8 cellular contexts compared by ENCODE assay signal in the genomic region with DNA sequence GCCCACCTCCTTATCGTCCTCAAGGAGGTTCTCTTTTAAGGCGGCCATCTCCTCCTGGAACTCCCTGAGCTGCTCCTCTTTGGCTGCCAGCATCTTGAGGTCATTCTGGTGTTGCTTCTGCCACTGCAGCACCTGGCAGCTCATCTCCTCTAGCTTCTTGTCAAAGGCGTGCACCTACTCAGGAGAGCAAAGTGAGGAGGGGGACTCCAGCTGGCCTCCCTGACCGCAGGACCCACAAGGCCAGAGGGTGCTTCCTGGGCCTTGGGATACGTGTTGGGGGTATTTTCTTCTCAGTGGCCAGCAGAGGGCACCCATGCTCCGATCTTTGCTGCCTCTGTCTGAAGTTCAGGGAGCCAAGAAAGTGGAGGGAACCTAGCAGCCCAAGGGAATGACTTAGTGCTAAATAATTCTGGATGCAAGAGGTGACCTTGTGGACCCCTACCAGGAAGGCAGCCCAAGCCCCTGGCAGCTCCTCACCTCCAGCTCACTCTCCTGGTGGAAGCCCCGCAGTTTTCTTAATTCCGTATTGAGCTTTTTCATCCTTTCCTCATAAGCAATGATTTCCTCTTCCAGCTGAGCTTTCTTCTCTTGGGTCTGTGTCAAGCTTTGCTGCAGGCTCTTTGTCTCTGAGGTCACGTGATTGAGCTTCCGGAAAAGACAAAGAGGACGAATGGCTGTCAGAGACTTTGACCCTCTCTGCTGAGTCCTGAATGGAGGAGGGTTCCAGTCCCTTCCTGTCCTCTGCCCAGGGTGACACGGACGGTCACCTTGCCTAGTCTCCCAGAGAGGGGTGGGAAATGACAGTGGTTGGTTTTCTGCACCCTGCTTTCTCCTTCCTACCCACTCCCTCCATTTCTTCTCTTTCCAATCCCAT. TPM values are rescaled to one million over a fixed set of nuclear protein-coding genes. Genes with fewer than 3 reads are reported as not detected.
DNase-seq lines count a peak whose midpoint lies in the region; ATAC-seq and TF ChIP-seq lines count a peak whose summit lies in the region.

No MANE protein-coding gene starts in this region.

- H3K4me3 ChIP-seq in OCI-LY3 (ENCODE audit: low read length): no peak overlapping the region
- H3K4me3 ChIP-seq in fibroblast of lung (replicated peaks in 1 of 4; ENCODE audit: control extremely low read depth in 1 of 4, insufficient read depth in 1 of 4, low read depth in 3 of 4, low read length in 4 of 4): no peak overlapping the region
- no peak overlapping the region for H3K4me3 ChIP-seq in neural cell (ENCODE audit: low read length)

- peak overlapping the region; percentile 62; the same call in 1 of the 2 replicates for H2AFZ ChIP-seq in OCI-LY3 (ENCODE audit: low read depth, low read length)
- H2AFZ ChIP-seq in fibroblast of lung (ENCODE audit: low read length): peak overlapping the region; percentile 57
- H2AFZ ChIP-seq in neural cell (ENCODE audit: low read depth, low read length): peak overlapping the region; percentile 46

- H3K9ac ChIP-seq in OCI-LY3 (ENCODE audit: low read length): no peak overlapping the region
- H3K9ac ChIP-seq in fibroblast of lung (ENCODE audit: insufficient read depth, low read length): no peak overlapping the region
- H3K9ac ChIP-seq in neural cell (ENCODE audit: low read length): peak overlapping the region; percentile 55

- ATAC-seq in activated T-cell treated with anti-CD3 and anti-CD28 coated beads, Interleukin-2, amount 50 U/mL, for 4 hours: peak; percentile 58 to 66
- no peak for ATAC-seq in stimulated activated naive CD8-positive, alpha-beta T cell treated with anti-CD3 and anti-CD28 coated beads, Interleukin-15, Interleukin-2, amounts not matched to agents 100 U/mL and 50 U/mL, for 24 hours

- H3K79me2 ChIP-seq in OCI-LY3 (ENCODE audit: low read length) (no peaks in the 10 kb centered on the region), fibroblast of lung (ENCODE audit: control insufficient read depth, insufficient read depth, low read length) (no peaks in the 10 kb centered on the region), neural cell (replicated peaks; ENCODE audit: insufficient read depth, low read length) (no peaks in the 10 kb centered on the region)

- no peaks in the 10 kb centered on the region for H3K36me3 Mint-ChIP-seq in activated T-cell treated with anti-CD3 and anti-CD28 coated beads, Interleukin-2, amount 50 U/mL, for 4 hours (ENCODE audit: insufficient read depth)

- H3K9me3 ChIP-seq in OCI-LY3 (ENCODE audit: insufficient read depth, low read length) (no peaks in the 10 kb centered on the region), fibroblast of lung (ENCODE audit: control insufficient read depth, insufficient read depth, low read depth, low read length) (no peaks in the 10 kb centered on the region), neural cell (ENCODE audit: low read length) (no peaks in the 10 kb centered on the region)

- H3K9me2 ChIP-seq in neural cell (ENCODE audit: insufficient read depth, low read length): no peaks in the 10 kb centered on the region

- H3K9me3 Mint-ChIP-seq in activated T-cell treated with anti-CD3 and anti-CD28 coated beads, Interleukin-2, amount 50 U/mL, for 4 hours: no peaks in the 10 kb centered on the region

- no peaks in the 10 kb centered on the region for H3K27me3 ChIP-seq in OCI-LY3 (ENCODE audit: low read depth, low read length)
- H3K27me3 ChIP-seq in fibroblast of lung (ENCODE audit: control insufficient read depth, insufficient read depth, low read length): no peaks in the 10 kb centered on the region
- H3K27me3 ChIP-seq in neural cell (ENCODE audit: insufficient read depth, low read depth, low read length): no peaks in the 10 kb centered on the region

- H3K4me2 ChIP-seq in OCI-LY3 (ENCODE audit: low read length): no peak overlapping the region
- peak overlapping the region; percentile 59 for H3K4me2 ChIP-seq in fibroblast of lung (ENCODE audit: extremely low read depth, insufficient read depth, low read length)
- no peak overlapping the region for H3K4me2 ChIP-seq in neural cell (ENCODE audit: low read length)

- no peak overlapping the region for H3K4me3 Mint-ChIP-seq in activated T-cell treated with anti-CD3 and anti-CD28 coated beads, Interleukin-2, amount 50 U/mL, for 4 hours

- H3K4me1 ChIP-seq in OCI-LY3 (ENCODE audit: low read length): peaks cover 9% of the 10 kb centered on the region; the same call in 1 of the 2 replicates
- H3K4me1 ChIP-seq in fibroblast of lung (ENCODE audit: control insufficient read depth, extremely low read depth, insufficient read depth, low read length): peaks cover 3% of the 10 kb centered on the region

- H3K4me1 Mint-ChIP-seq in activated T-cell treated with anti-CD3 and anti-CD28 coated beads, Interleukin-2, amount 50 U/mL, for 4 hours (ENCODE audit: low read depth): no peaks in the 10 kb centered on the region

- no peaks in the 10 kb centered on the region for H3F3A ChIP-seq in neural cell (ENCODE audit: insufficient read depth, low read length, poor library complexity, severe bottlenecking)

- H3K27ac ChIP-seq in OCI-LY3 (ENCODE audit: low read length): no peak overlapping the region
- no peak overlapping the region for H3K27ac ChIP-seq in fibroblast of lung (ENCODE audit: insufficient read depth, low read length)
- peak overlapping the region; percentile 84 for H3K27ac ChIP-seq in neural cell (ENCODE audit: low read length)

- peak; percentile 19 for DNase-seq in NK-92 treated with Interleukin-12 subunit alpha and Interleukin-12 subunit beta, amount 100 ng/mL, for 24 hours (lab: John Stamatoyannopoulos, UW)
- DNase-seq in NK-92 (lab: John Stamatoyannopoulos, UW; ENCODE audit: unreplicated experiment): no peak
- DNase-seq in HuH-7 (ENCODE audit: low spot score): peak; percentile 92
- DNase-seq in activated T-cell treated with anti-CD3 and anti-CD28 coated beads, Interleukin-2, amount 50 U/mL, for 4 hours: peak; percentile 45
- peak; percentile 63 to 80 for DNase-seq in fibroblast of lung (ENCODE audit: low read depth in 2 of 2)
- DNase-seq in stimulated activated naive CD8-positive, alpha-beta T cell treated with anti-CD3 and anti-CD28 coated beads, Interleukin-15, Interleukin-2, amounts not matched to agents 100 U/mL and 50 U/mL, for 24 hours: peak; percentile 75

- H3K36me3 ChIP-seq in OCI-LY3 (replicated peaks; ENCODE audit: low read depth, low read length) (no peaks in the 10 kb centered on the region), fibroblast of lung (ENCODE audit: control insufficient read depth, insufficient read depth, low read length) (no peaks in the 10 kb centered on the region), neural cell (ENCODE audit: insufficient read depth, low read length) (no peaks in the 10 kb centered on the region)

- no peaks in the 10 kb centered on the region for H4K20me1 ChIP-seq in OCI-LY3 (ENCODE audit: insufficient read depth, low read length)
- no peaks in the 10 kb centered on the region for H4K20me1 ChIP-seq in fibroblast of lung (ENCODE audit: control insufficient read depth, extremely low read depth, insufficient read depth, low read length)
- no peaks in the 10 kb centered on the region for H4K20me1 ChIP-seq in neural cell (ENCODE audit: insufficient read depth)

- TF ChIP-seq CTCF in OCI-LY3 (IDR thresholded peaks at IDR 0.05; ENCODE audit: low read depth, low read length) (peak; percentile 86), fibroblast of lung (conservative IDR thresholded peaks at IDR 0.05 in 1 of 2, IDR thresholded peaks at IDR 0.05 in 1 of 2; ENCODE audit: low read depth in 1 of 2, low read length in 2 of 2) (peak; percentile 73 to 80), neural cell (IDR thresholded peaks at IDR 0.05; ENCODE audit: poor library complexity, severe bottlenecking) (peak; percentile 94)

- TF ChIP-seq EP300 in neural cell (conservative IDR thresholded peaks at IDR 0.05; ENCODE audit: poor library complexity, severe bottlenecking): peak; percentile 17

- no peaks in the 10 kb centered on the region for H3K27me3 Mint-ChIP-seq in activated T-cell treated with anti-CD3 and anti-CD28 coated beads, Interleukin-2, amount 50 U/mL, for 4 hours (ENCODE audit: low read depth)

- peak; percentile 97 for TF ChIP-seq RAD21 in neural cell (conservative IDR thresholded peaks at IDR 0.05)

RNA-seq across cellular contexts. Expression of gene DHX38, which starts 31.4 kb away (rescaled TPM):
- 100 to 1,000 TPM; 111 to 128 (median 118) TPM for total RNA-seq in activated T-cell treated with anti-CD3 and anti-CD28 coated beads, Interleukin-2, amount 50 U/mL, for 4 hours
- total RNA-seq in fibroblast of lung: 80.3 and 85.0 TPM in 2 replicates
- polyA plus RNA-seq in fibroblast of lung (31.4 and 44.0 TPM in 2 replicates), neural cell (48.0 and 55.6 TPM in 2 replicates)
- 38.3 and 48.3 TPM in 2 replicates for polyA plus RNA-seq in fibroblast of lung (2012)
- polyA minus RNA-seq in fibroblast of lung (ENCODE audit: low replicate concordance) (92.0 and 203 TPM in 2 replicates), neural cell (61.6 and 70.4 TPM in 2 replicates)

RNA-seq across cellular contexts. Expression of gene TXNL4B, which starts 31.6 kb away (rescaled TPM):
- 10 to 100 TPM; 39.3 to 45.8 (median 39.4) TPM for total RNA-seq in activated T-cell treated with anti-CD3 and anti-CD28 coated beads, Interleukin-2, amount 50 U/mL, for 4 hours
- 8.0 and 8.3 TPM in 2 replicates for total RNA-seq in fibroblast of lung
- polyA plus RNA-seq in fibroblast of lung: 14.5 and 14.7 TPM in 2 replicates
- 5.7 and 10.0 TPM in 2 replicates for polyA plus RNA-seq in fibroblast of lung (2012)
- polyA minus RNA-seq in fibroblast of lung (ENCODE audit: low replicate concordance): 0.56 and 1.8 TPM in 2 replicates
- 26.2 and 26.7 TPM in 2 replicates for polyA plus RNA-seq in neural cell
- 21.5 and 22.2 TPM in 2 replicates for polyA minus RNA-seq in neural cell

RNA-seq across cellular contexts. Expression of gene PMFBP1, which starts 47.0 kb away (rescaled TPM):
- total RNA-seq in activated T-cell treated with anti-CD3 and anti-CD28 coated beads, Interleukin-2, amount 50 U/mL, for 4 hours: under 1 TPM in 2 of 3 donors, not detected in 1; 0.11 to 0.38 TPM
- 0.17 and 0.51 TPM in 2 replicates for total RNA-seq in fibroblast of lung
- polyA plus RNA-seq in fibroblast of lung: 0.12 and 0.16 TPM in 2 replicates
- polyA plus RNA-seq in fibroblast of lung (2012): 0.22 and 0.44 TPM in 2 replicates
- not detected in 2 replicates for polyA minus RNA-seq in fibroblast of lung (ENCODE audit: low replicate concordance)
- polyA plus RNA-seq in neural cell: 0.12 and 1.0 TPM in 2 replicates
- 2.2 and 2.7 TPM in 2 replicates for polyA minus RNA-seq in neural cell
